ENCODE assay signal across 2 cellular contexts in the genomic region with DNA sequence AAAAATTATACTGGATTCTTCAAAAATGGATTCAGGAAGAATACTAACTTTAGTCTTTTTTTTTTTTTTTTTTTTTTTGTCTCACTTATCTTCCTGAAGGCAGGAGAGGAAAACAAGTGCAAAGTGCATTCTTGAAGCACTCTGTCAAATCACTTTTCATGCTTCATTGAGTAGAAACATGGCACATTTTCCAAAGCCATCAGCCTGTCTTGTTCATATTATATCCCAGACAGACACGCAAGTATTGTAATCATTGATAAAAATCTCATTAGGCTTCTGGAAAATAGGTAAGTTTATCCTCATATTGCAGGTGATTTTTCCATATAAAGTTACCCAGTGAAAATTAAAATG.
TF ChIP-seq lines count a peak whose summit lies in the region.

No MANE protein-coding gene starts in this region.

TF ChIP-seq in GM23338, 12 proteins besides CTCF, POLR2A, EP300 and RAD21 (continued from another document):
- TF ChIP-seq, protein P1, sequence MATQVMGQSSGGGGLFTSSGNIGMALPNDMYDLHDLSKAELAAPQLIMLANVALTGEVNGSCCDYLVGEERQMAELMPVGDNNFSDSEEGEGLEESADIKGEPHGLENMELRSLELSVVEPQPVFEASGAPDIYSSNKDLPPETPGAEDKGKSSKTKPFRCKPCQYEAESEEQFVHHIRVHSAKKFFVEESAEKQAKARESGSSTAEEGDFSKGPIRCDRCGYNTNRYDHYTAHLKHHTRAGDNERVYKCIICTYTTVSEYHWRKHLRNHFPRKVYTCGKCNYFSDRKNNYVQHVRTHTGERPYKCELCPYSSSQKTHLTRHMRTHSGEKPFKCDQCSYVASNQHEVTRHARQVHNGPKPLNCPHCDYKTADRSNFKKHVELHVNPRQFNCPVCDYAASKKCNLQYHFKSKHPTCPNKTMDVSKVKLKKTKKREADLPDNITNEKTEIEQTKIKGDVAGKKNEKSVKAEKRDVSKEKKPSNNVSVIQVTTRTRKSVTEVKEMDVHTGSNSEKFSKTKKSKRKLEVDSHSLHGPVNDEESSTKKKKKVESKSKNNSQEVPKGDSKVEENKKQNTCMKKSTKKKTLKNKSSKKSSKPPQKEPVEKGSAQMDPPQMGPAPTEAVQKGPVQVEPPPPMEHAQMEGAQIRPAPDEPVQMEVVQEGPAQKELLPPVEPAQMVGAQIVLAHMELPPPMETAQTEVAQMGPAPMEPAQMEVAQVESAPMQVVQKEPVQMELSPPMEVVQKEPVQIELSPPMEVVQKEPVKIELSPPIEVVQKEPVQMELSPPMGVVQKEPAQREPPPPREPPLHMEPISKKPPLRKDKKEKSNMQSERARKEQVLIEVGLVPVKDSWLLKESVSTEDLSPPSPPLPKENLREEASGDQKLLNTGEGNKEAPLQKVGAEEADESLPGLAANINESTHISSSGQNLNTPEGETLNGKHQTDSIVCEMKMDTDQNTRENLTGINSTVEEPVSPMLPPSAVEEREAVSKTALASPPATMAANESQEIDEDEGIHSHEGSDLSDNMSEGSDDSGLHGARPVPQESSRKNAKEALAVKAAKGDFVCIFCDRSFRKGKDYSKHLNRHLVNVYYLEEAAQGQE (IDR thresholded peaks at IDR 0.05; ENCODE audit: unreplicated experiment) = no peak
- TF ChIP-seq EZH2 (IDR thresholded peaks at IDR 0.05; ENCODE audit: low read depth, unreplicated experiment) (no peak), CREB1 (CRISPR knock-in tag; IDR thresholded peaks at IDR 0.05; ENCODE audit: low read depth) (no peak)

TF ChIP-seq in GM12878, 131 proteins besides CTCF, POLR2A, EP300 and RAD21 (continued from another document):
- TF ChIP-seq NR2C1 (IDR thresholded peaks at IDR 0.05) = no peak
- no peak for TF ChIP-seq TCF7 (IDR thresholded peaks at IDR 0.05; ENCODE audit: borderline replicate concordance)
